ENCODE assay signal across 22 cellular contexts in genomic region chr1:91589438-91589837, GRCh38.
DNase-seq lines count a peak whose midpoint lies in the region; ATAC-seq and TF ChIP-seq lines count a peak whose summit lies in the region.
"Had no signal": no experiment of that assay in that cellular context is flagged by ENCODE, and none has a peak within 500 bp of the region (broad histone marks: within the 10 kb centered on the region; RNA-seq: fewer than 3 reads in every experiment).

No MANE protein-coding gene starts in this region.

- H4K20me1 ChIP-seq in osteoblast (ENCODE audit: insufficient read depth, low read length), result no peaks in the 10 kb centered on the region

- peak; percentile 25 for TF ChIP-seq CTCF in AG04450 (IDR thresholded peaks at IDR 0.05; ENCODE audit: low read depth, low read length)
- TF ChIP-seq CTCF in fibroblast of villous mesenchyme (IDR thresholded peaks at IDR 0.05; ENCODE audit: insufficient read depth, low read depth, low read length), result peak; percentile 15
- no peak for TF ChIP-seq CTCF in osteoblast (IDR thresholded peaks at IDR 0.05; ENCODE audit: extremely low read depth, low read depth, low read length)
- no peak for TF ChIP-seq CTCF in CD8-positive, alpha-beta T cell (IDR thresholded peaks at IDR 0.05)

- H3K9me3 ChIP-seq in AG04450 (ENCODE audit: control insufficient read depth, insufficient read depth, low read length), result no peaks in the 10 kb centered on the region
- no peaks in the 10 kb centered on the region for H3K9me3 ChIP-seq in adipocyte (ENCODE audit: control insufficient read depth, low read length)
- H3K9me3 ChIP-seq in osteoblast (ENCODE audit: low read depth, low read length), result no peaks in the 10 kb centered on the region
- H3K9me3 ChIP-seq in CD8-positive, alpha-beta T cell (ENCODE audit: low read length), result no peaks in the 10 kb centered on the region
- H3K9me3 ChIP-seq: tibial artery had no signal

- no peaks in the 10 kb centered on the region for H3K36me3 Mint-ChIP-seq in CD8-positive, alpha-beta T cell
- H3K36me3 Mint-ChIP-seq: activated naive CD8-positive, alpha-beta T cell had no signal

- no peaks in the 10 kb centered on the region for H3K79me2 ChIP-seq in osteoblast (ENCODE audit: insufficient read depth, low read length)

- no peak overlapping the region for H3K27ac Mint-ChIP-seq in CD8-positive, alpha-beta T cell
- H3K27ac Mint-ChIP-seq: activated CD8-positive, alpha-beta T cell treated with anti-CD3 and anti-CD28 coated beads for 36 hours; activated naive CD8-positive, alpha-beta T cell; nephron progenitor cell had no signal

- H3K4me2 ChIP-seq in osteoblast (ENCODE audit: insufficient read depth, low read length), result no peak overlapping the region

- POLR2A ChIA-PET in AG04450 (lab: Yijun Ruan, JAX), result interaction anchor here (0.8 kb wide), 1 partner anchor 302 kb away, joined by 4 read pairs; no protein-coding TSS in a partner anchor
- POLR2A ChIA-PET in CD8-positive, alpha-beta T cell (lab: Charles Lee), result interaction anchor here (0.7 to 1.2 kb wide), 2 partner anchors 24 to 44 kb away, joined by 3 read pairs; no protein-coding TSS in a partner anchor

- H3K27me3 ChIP-seq in AG04450 (ENCODE audit: control insufficient read depth, insufficient read depth, low read length) (no peaks in the 10 kb centered on the region), adipocyte (replicated peaks; ENCODE audit: control insufficient read depth, insufficient read depth, low read length) (no peaks in the 10 kb centered on the region), osteoblast (ENCODE audit: insufficient read depth, low read length) (no peaks in the 10 kb centered on the region)
- H3K27me3 ChIP-seq in CD8-positive, alpha-beta T cell (ENCODE audit: insufficient read depth, low read length), result no peaks in the 10 kb centered on the region

- H3K4me3 Mint-ChIP-seq in CD8-positive, alpha-beta T cell, result no peak overlapping the region
- H3K4me3 Mint-ChIP-seq: activated CD8-positive, alpha-beta T cell treated with anti-CD3 and anti-CD28 coated beads for 36 hours; activated naive CD8-positive, alpha-beta T cell; nephron progenitor cell had no signal

- ATAC-seq in CD8-positive, alpha-beta T cell, result no peak
- no peak for ATAC-seq in GM21825 (IDR thresholded peaks at IDR 0.05; ENCODE audit: unreplicated experiment)
- ATAC-seq: activated CD8-positive, alpha-beta T cell treated with anti-CD3 and anti-CD28 coated beads for 36 hours; sciatic nerve; stimulated activated naive CD8-positive, alpha-beta T cell treated with anti-CD3 and anti-CD28 coated beads, Interleukin-15, Interleukin-2, amounts not matched to agents 100 U/mL and 50 U/mL, for 24 hours had no signal

- no peaks in the 10 kb centered on the region for H3K9me3 Mint-ChIP-seq in CD8-positive, alpha-beta T cell
- H3K9me3 Mint-ChIP-seq: activated CD8-positive, alpha-beta T cell treated with anti-CD3 and anti-CD28 coated beads for 36 hours; nephron progenitor cell had no signal

- no peaks in the 10 kb centered on the region for H3K27me3 Mint-ChIP-seq in CD8-positive, alpha-beta T cell (ENCODE audit: low read depth)
- H3K27me3 Mint-ChIP-seq: activated naive CD8-positive, alpha-beta T cell had no signal

- H3K27ac ChIP-seq in AG04450 (ENCODE audit: low read depth, low read length) (no peak overlapping the region), osteoblast (ENCODE audit: low read depth, low read length) (no peak overlapping the region)
- H3K27ac ChIP-seq in CD8-positive, alpha-beta T cell (ENCODE audit: low read depth, low read length), result no peak overlapping the region
- H3K27ac ChIP-seq: tibial artery had no signal

- peak overlapping the region; percentile 14 for H2AFZ ChIP-seq in osteoblast (ENCODE audit: low read length)

- peaks cover 17% of the 10 kb centered on the region for H3K4me1 Mint-ChIP-seq in CD8-positive, alpha-beta T cell (ENCODE audit: low read depth)

- no peaks in the 10 kb centered on the region for H3K36me3 ChIP-seq in adipocyte (ENCODE audit: control insufficient read depth, insufficient read depth, low read length, severe bottlenecking)
- H3K36me3 ChIP-seq in osteoblast (ENCODE audit: insufficient read depth, low read length), result no peaks in the 10 kb centered on the region
- H3K36me3 ChIP-seq in CD8-positive, alpha-beta T cell (ENCODE audit: insufficient read depth, low read length), result no peaks in the 10 kb centered on the region
- H3K36me3 ChIP-seq: tibial artery had no signal

- H3K9ac ChIP-seq in adipocyte (ENCODE audit: low read length), result peak overlapping the region; percentile 27

- DNase-seq in AG04450 (ENCODE audit: low read depth, low spot score) (no peak), adipocyte (ENCODE audit: low read depth) (no peak), fibroblast of villous mesenchyme (ENCODE audit: low read depth) (peak; percentile 83), osteoblast (ENCODE audit: insufficient read length, low spot score, missing footprints) (no peak), C1 segment of cervical spinal cord (lab: John Stamatoyannopoulos, UW) (no peak), NCI-H1417 treated with DMSO at 0.1 percent for 48 hours (lab: John Stamatoyannopoulos, UW) (no peak)
- no peak for DNase-seq in CD8-positive, alpha-beta T cell
- DNase-seq: activated CD4-positive, alpha-beta T cell treated with anti-CD3 and anti-CD28 coated beads for 1 hour; activated CD8-positive, alpha-beta T cell treated with anti-CD3 and anti-CD28 coated beads for 36 hours; cerebellar nuclear complex; COR-L47; erythroblast; GF-D8; NCI-H1694 treated with DMSO at 0.1 percent for 48 hours; NCI-H526; nephron progenitor cell; posterior cingulate gyrus; stimulated activated naive CD8-positive, alpha-beta T cell treated with anti-CD3 and anti-CD28 coated beads, Interleukin-15, Interleukin-2, amounts not matched to agents 100 U/mL and 50 U/mL, for 24 hours; tibial artery had no signal

- H3K4me3 ChIP-seq in AG04450 (ENCODE audit: low read depth, low read length) (no peak overlapping the region), adipocyte (ENCODE audit: low read length) (no peak overlapping the region), fibroblast of villous mesenchyme (ENCODE audit: low read depth, low read length) (no peak overlapping the region), osteoblast (ENCODE audit: insufficient read depth, low read length) (no peak overlapping the region)
- no peak overlapping the region for H3K4me3 ChIP-seq in CD8-positive, alpha-beta T cell (ENCODE audit: low read depth, low read length)
- H3K4me3 ChIP-seq: tibial artery had no signal

- CTCF ChIA-PET in AG04450 (lab: Charles Lee), result interaction anchor here (0.5 to 2.0 kb wide), 5 partner anchors 8 to 302 kb away, joined by 3 to 7 read pairs (median 3); no protein-coding TSS in a partner anchor
- CTCF ChIA-PET in CD8-positive, alpha-beta T cell (lab: Charles Lee), result interaction anchor here (0.7 to 1.5 kb wide), 3 partner anchors 8 to 60 kb away, joined by 3 to 4 read pairs (median 3); no protein-coding TSS in a partner anchor

- H3K4me1 ChIP-seq in adipocyte (ENCODE audit: control insufficient read depth, insufficient read depth, low read length), result peaks cover 4% of the 10 kb centered on the region
- no peaks in the 10 kb centered on the region for H3K4me1 ChIP-seq in osteoblast (ENCODE audit: insufficient read depth, low read length)
- peaks cover 11% of the 10 kb centered on the region for H3K4me1 ChIP-seq in CD8-positive, alpha-beta T cell (ENCODE audit: insufficient read depth, low read length)
- H3K4me1 ChIP-seq: tibial artery had no signal

- intact Hi-C loops in CD8-positive, alpha-beta T cell (cut with DNase I, micrococcal nuclease), result no loop called here

Comparison
In these comparisons a context has a peak if more than half of its experiments do, and no peak if none do; other contexts are left out.
1. CTCF ChIP-seq: peak in AG04450 (single experiment) and fibroblast of villous mesenchyme (single experiment); none in osteoblast (single experiment) and CD8-positive, alpha-beta T cell (single experiment).